Comparison of ENCODE assay signal across 22 cellular contexts in the genomic region with DNA sequence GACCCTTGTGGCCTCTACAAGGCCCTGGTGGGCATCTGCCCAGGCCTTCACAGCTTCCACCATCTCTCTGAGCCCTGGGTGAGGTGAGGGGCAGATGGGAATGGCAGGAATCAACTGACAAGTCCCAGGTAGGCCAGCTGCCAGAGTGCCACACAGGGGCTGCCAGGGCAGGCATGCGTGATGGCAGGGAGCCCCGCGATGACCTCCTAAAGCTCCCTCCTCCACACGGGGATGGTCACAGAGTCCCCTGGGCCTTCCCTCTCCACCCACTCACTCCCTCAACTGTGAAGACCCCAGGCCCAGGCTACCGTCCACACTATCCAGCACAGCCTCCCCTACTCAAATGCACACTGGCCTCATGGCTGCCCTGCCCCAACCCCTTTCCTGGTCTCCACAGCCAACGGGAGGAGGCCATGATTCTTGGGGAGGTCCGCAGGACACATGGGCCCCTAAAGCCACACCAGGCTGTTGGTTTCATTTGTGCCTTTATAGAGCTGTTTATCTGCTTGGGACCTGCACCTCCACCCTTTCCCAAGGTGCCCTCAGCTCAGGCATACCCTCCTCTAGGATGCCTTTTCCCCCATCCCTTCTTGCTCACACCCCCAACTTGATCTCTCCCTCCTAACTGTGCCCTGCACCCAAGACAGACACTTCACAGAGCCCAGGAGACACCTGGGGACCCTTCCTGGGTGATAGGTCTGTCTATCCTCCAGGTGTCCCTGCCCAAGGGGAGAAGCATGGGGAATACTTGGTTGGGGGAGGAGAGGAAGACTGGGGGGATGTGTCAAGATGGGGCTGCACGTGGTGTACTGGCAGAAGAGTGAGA. TPM values are rescaled to one million over a fixed set of nuclear protein-coding genes. Genes with fewer than 3 reads are reported as not detected.
"Had no signal": no experiment of that assay in that cellular context is flagged by ENCODE, and none has a peak within 500 bp of the region (broad histone marks: within the 10 kb centered on the region; RNA-seq: fewer than 3 reads in every experiment).

No MANE protein-coding gene starts in this region.

- H3K27ac Mint-ChIP-seq: activated CD4-positive, alpha-beta memory T cell treated with anti-CD3 and anti-CD28 coated beads, Interleukin-2, amount 10 ng/mL, durations not matched to agents 7 days and 5 days; activated naive CD8-positive, alpha-beta T cell treated with anti-CD3 and anti-CD28 coated beads, Interleukin-2, amount 10 ng/mL, durations not matched to agents 7 days and 5 days; brain; stimulated activated memory B cell treated with anti-CD40 and anti-IgM and Interleukin-4, amounts not matched to agents 10 μg/mL and 1 μg/mL and 100 μg/mL, for 72 hours; WTC11 had no signal

- H3K36me3 Mint-ChIP-seq: activated naive CD8-positive, alpha-beta T cell treated with anti-CD3 and anti-CD28 coated beads, Interleukin-2, amount 10 ng/mL, durations not matched to agents 7 days and 5 days; brain; stimulated activated memory B cell treated with anti-CD40 and anti-IgM and Interleukin-4, amounts not matched to agents 10 μg/mL and 1 μg/mL and 100 μg/mL, for 72 hours; WTC11 had no signal

- H3K79me2 ChIP-seq: parathyroid adenoma had no signal

- DNase-seq: activated CD4-positive, alpha-beta memory T cell treated with anti-CD3 and anti-CD28 coated beads, Interleukin-2, amount 10 ng/mL, durations not matched to agents 7 days and 5 days; activated CD4-positive, alpha-beta T cell treated with anti-CD3 and anti-CD28 coated beads for 4 hours; activated gamma-delta T cell treated with Interleukin-2 at 50 U/mL for 16 hours; activated naive CD8-positive, alpha-beta T cell treated with anti-CD3 and anti-CD28 coated beads, Interleukin-2, amount 10 ng/mL, durations not matched to agents 7 days and 5 days; cortex of kidney; effector CD4-positive, alpha-beta T cell; hippocampal formation; lower lobe of right lung; midbrain had no signal

- H3K36me3 ChIP-seq: esophagus muscularis mucosa, lower lobe of right lung, tibial artery, vagina had no signal

- H3K27ac ChIP-seq: esophagus muscularis mucosa, lower lobe of right lung, parathyroid adenoma, vagina had no signal

- FAIRE-seq: keratinocyte, TTC549 had no signal

- H3K4me3 Mint-ChIP-seq: activated CD4-positive, alpha-beta memory T cell treated with anti-CD3 and anti-CD28 coated beads, Interleukin-2, amount 10 ng/mL, durations not matched to agents 7 days and 5 days; activated naive CD8-positive, alpha-beta T cell treated with anti-CD3 and anti-CD28 coated beads, Interleukin-2, amount 10 ng/mL, durations not matched to agents 7 days and 5 days; central memory CD8-positive, alpha-beta T cell; neural crest cell; stimulated activated memory B cell treated with anti-CD40 and anti-IgM and Interleukin-4, amounts not matched to agents 10 μg/mL and 1 μg/mL and 100 μg/mL, for 72 hours; WTC11 had no signal

- H2AFZ ChIP-seq: parathyroid adenoma had no signal

- H3K9ac ChIP-seq: parathyroid adenoma had no signal

- H3K4me3 ChIP-seq: esophagus muscularis mucosa, lower lobe of right lung, tibial artery, vagina had no signal

- H3K27me3 ChIP-seq: vagina had no signal

- H3K9me3 ChIP-seq: esophagus muscularis mucosa, lower lobe of right lung, tibial artery, vagina had no signal

- ATAC-seq: lower lobe of right lung; stimulated activated memory B cell treated with anti-CD40 and anti-IgM and Interleukin-4, amounts not matched to agents 10 μg/mL and 1 μg/mL and 100 μg/mL, for 72 hours; WTC11 had no signal

- H3K9me3 Mint-ChIP-seq: activated CD4-positive, alpha-beta memory T cell treated with anti-CD3 and anti-CD28 coated beads, Interleukin-2, amount 10 ng/mL, durations not matched to agents 7 days and 5 days; activated naive CD8-positive, alpha-beta T cell treated with anti-CD3 and anti-CD28 coated beads, Interleukin-2, amount 10 ng/mL, durations not matched to agents 7 days and 5 days; central memory CD8-positive, alpha-beta T cell; neural crest cell; stimulated activated memory B cell treated with anti-CD40 and anti-IgM and Interleukin-4, amounts not matched to agents 10 μg/mL and 1 μg/mL and 100 μg/mL, for 72 hours; WTC11 had no signal

RNA-seq across cellular contexts. Expression of gene PROC, which starts 2.0 kb away (rescaled TPM):
- total RNA-seq: activated CD4-positive, alpha-beta memory T cell treated with anti-CD3 and anti-CD28 coated beads, Interleukin-2, amount 10 ng/mL, durations not matched to agents 7 days and 5 days; activated naive CD8-positive, alpha-beta T cell treated with anti-CD3 and anti-CD28 coated beads, Interleukin-2, amount 10 ng/mL, durations not matched to agents 7 days and 5 days; esophagus muscularis mucosa; lower lobe of right lung; myocyte; neural crest cell; T-helper 2 cell treated with Interferon-gamma antibody and Interleukin-4, amounts not matched to agents 100 ng/mL and 5 ng/mL, for 36 hours; vagina had no signal
